ENCODE assay signal across 1 cellular context in the genomic region with DNA sequence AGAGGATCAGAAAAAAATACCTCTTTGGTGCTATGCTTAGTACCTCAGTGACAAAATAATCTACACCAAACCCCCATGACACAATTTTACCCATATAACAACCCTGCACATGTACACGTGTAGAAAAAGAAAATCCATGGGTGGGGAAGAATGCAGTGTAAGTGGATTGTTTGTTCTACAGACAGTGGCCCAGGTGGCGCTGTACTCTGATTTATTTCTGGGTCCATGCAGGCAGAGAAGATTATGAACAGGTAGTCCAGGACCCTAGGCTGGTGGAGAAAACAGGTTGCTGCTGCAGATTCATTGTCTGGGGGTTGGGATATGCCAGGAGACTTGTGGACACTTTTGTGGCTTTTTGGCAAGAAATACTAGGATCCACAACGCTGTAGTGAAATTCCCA.
TF ChIP-seq lines count a peak whose summit lies in the region.

No MANE protein-coding gene starts in this region.

TF ChIP-seq in K562, 482 proteins besides CTCF, POLR2A, EP300 and RAD21 (continued from another document):
- TF ChIP-seq, protein P1, sequence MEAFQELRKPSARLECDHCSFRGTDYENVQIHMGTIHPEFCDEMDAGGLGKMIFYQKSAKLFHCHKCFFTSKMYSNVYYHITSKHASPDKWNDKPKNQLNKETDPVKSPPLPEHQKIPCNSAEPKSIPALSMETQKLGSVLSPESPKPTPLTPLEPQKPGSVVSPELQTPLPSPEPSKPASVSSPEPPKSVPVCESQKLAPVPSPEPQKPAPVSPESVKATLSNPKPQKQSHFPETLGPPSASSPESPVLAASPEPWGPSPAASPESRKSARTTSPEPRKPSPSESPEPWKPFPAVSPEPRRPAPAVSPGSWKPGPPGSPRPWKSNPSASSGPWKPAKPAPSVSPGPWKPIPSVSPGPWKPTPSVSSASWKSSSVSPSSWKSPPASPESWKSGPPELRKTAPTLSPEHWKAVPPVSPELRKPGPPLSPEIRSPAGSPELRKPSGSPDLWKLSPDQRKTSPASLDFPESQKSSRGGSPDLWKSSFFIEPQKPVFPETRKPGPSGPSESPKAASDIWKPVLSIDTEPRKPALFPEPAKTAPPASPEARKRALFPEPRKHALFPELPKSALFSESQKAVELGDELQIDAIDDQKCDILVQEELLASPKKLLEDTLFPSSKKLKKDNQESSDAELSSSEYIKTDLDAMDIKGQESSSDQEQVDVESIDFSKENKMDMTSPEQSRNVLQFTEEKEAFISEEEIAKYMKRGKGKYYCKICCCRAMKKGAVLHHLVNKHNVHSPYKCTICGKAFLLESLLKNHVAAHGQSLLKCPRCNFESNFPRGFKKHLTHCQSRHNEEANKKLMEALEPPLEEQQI (IDR thresholded peaks at IDR 0.05) = no peak
- TF ChIP-seq, protein P2, sequence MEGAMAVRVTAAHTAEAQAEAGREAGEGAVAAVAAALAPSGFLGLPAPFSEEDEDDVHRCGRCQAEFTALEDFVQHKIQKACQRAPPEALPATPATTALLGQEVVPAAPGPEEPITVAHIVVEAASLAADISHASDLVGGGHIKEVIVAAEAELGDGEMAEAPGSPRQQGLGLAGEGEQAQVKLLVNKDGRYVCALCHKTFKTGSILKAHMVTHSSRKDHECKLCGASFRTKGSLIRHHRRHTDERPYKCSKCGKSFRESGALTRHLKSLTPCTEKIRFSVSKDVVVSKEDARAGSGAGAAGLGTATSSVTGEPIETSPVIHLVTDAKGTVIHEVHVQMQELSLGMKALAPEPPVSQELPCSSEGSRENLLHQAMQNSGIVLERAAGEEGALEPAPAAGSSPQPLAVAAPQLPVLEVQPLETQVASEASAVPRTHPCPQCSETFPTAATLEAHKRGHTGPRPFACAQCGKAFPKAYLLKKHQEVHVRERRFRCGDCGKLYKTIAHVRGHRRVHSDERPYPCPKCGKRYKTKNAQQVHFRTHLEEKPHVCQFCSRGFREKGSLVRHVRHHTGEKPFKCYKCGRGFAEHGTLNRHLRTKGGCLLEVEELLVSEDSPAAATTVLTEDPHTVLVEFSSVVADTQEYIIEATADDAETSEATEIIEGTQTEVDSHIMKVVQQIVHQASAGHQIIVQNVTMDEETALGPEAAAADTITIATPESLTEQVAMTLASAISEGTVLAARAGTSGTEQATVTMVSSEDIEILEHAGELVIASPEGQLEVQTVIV (CRISPR knock-in tag; IDR thresholded peaks at IDR 0.05; ENCODE audit: borderline replicate concordance) = no peak
- no peak for TF ChIP-seq PRMT5 (CRISPR knock-in tag; IDR thresholded peaks at IDR 0.05)
- no peak for TF ChIP-seq WHSC1 (IDR thresholded peaks at IDR 0.05; ENCODE audit: low read length)
- TF ChIP-seq MYC (IDR thresholded peaks at IDR 0.05; ENCODE audit: low read depth, low read length) = no peak
- no peak for TF ChIP-seq MYC (CRISPR knock-in tag; IDR thresholded peaks at IDR 0.05; ENCODE audit: borderline replicate concordance, low read depth)
- no peak for TF ChIP-seq TCF7L2 (IDR thresholded peaks at IDR 0.05; ENCODE audit: low read depth, low read length)
- TF ChIP-seq, protein P3, sequence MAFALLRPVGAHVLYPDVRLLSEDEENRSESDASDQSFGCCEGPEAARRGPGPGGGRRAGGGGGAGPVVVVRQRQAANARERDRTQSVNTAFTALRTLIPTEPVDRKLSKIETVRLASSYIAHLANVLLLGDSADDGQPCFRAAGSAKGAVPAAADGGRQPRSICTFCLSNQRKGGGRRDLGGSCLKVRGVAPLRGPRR (CRISPR knock-in tag; IDR thresholded peaks at IDR 0.05) = no peak
- no peak for TF ChIP-seq SMARCA5 (IDR thresholded peaks at IDR 0.05)
- TF ChIP-seq SMC3 (conservative IDR thresholded peaks at IDR 0.05; ENCODE audit: insufficient read depth, low read depth, low read length) = no peak
- TF ChIP-seq, protein P4, sequence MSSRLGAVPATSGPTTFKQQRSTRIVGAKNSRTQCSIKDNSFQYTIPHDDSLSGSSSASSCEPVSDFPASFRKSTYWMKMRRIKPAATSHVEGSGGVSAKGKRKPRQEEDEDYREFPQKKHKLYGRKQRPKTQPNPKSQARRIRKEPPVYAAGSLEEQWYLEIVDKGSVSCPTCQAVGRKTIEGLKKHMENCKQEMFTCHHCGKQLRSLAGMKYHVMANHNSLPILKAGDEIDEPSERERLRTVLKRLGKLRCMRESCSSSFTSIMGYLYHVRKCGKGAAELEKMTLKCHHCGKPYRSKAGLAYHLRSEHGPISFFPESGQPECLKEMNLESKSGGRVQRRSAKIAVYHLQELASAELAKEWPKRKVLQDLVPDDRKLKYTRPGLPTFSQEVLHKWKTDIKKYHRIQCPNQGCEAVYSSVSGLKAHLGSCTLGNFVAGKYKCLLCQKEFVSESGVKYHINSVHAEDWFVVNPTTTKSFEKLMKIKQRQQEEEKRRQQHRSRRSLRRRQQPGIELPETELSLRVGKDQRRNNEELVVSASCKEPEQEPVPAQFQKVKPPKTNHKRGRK (tag; IDR thresholded peaks at IDR 0.05) = no peak
- no peak for TF ChIP-seq KLF16 (IDR thresholded peaks at IDR 0.05)
- no peak for TF ChIP-seq MTF1 (CRISPR knock-in tag; IDR thresholded peaks at IDR 0.05; ENCODE audit: borderline replicate concordance)
- no peak for TF ChIP-seq SMARCA4 (IDR thresholded peaks at IDR 0.05)
- no peak for TF ChIP-seq SRSF9 (IDR thresholded peaks at IDR 0.05; ENCODE audit: borderline replicate concordance, low read depth, low read length)
